Comparison of ENCODE assay signal across 16 cellular contexts in genomic region chr17:65918921-65919546, GRCh38.
DNase-seq lines count a peak whose midpoint lies in the region; ATAC-seq and TF ChIP-seq lines count a peak whose summit lies in the region.
"Had no signal": no experiment of that assay in that cellular context is flagged by ENCODE, and none has a peak within 500 bp of the region (broad histone marks: within the 10 kb centered on the region; RNA-seq: fewer than 3 reads in every experiment).

No MANE protein-coding gene starts in this region.

- H3K4me2 ChIP-seq in mesenchymal stem cell (ENCODE audit: low read length, poor library complexity, severe bottlenecking), result no peak overlapping the region
- no peak overlapping the region for H3K4me2 ChIP-seq in trophoblast cell (ENCODE audit: low read length)

- no peaks in the 10 kb centered on the region for H3K79me2 ChIP-seq in trophoblast cell (ENCODE audit: control insufficient read depth, insufficient read depth, low read length, poor library complexity)

- DNase-seq in A673 (ENCODE audit: low spot score), result peak; percentile 56
- no peak for DNase-seq in LNCaP clone FGC (ENCODE audit: low read depth)
- peak; percentile 11 to 72 for DNase-seq in dermis microvascular lymphatic vessel endothelial cell (ENCODE audit: low read depth in 2 of 2)
- DNase-seq in mesenchymal stem cell, result no peak
- no peak for DNase-seq in trophoblast cell
- DNase-seq in central memory CD4-positive, alpha-beta T cell, result no peak
- no peak for DNase-seq in immature natural killer cell
- DNase-seq: activated CD4-positive, alpha-beta T cell treated with anti-CD3 and anti-CD28 coated beads, Interleukin-2, amount 50 U/mL, for 1 hour; activated effector memory CD4-positive, alpha-beta T cell treated with Interleukin-2 at 50 U/mL for 16 hours; DND-41; kidney glomerular epithelial cell had no signal

- peak overlapping the region; percentile 41 for H3K27ac ChIP-seq in A673 (ENCODE audit: low read depth, low read length, poor library complexity, severe bottlenecking)
- H3K27ac ChIP-seq in mesenchymal stem cell (ENCODE audit: low read length, poor library complexity, severe bottlenecking), result no peak overlapping the region
- no peak overlapping the region for H3K27ac ChIP-seq in trophoblast cell (ENCODE audit: low read depth, low read length)

- H4K91ac ChIP-seq in mesenchymal stem cell (ENCODE audit: low read length) (no peak overlapping the region), trophoblast cell (ENCODE audit: low read depth, low read length) (no peak overlapping the region)

- no peak overlapping the region for H3K4ac ChIP-seq in mesenchymal stem cell (ENCODE audit: low read depth in 1 of 2, low read length in 2 of 2)
- H3K4ac ChIP-seq in trophoblast cell (ENCODE audit: low read depth, low read length), result no peak overlapping the region

- no peak overlapping the region for H2BK12ac ChIP-seq in mesenchymal stem cell (ENCODE audit: low read length in 2 of 2)
- H2BK12ac ChIP-seq in trophoblast cell (ENCODE audit: low read length), result no peak overlapping the region

- H4K8ac ChIP-seq in mesenchymal stem cell (ENCODE audit: low read length) (no peak overlapping the region), trophoblast cell (ENCODE audit: low read depth, low read length) (no peak overlapping the region)

- H3K18ac ChIP-seq in mesenchymal stem cell (ENCODE audit: low read depth in 1 of 2, low read length in 2 of 2) (no peak overlapping the region), trophoblast cell (ENCODE audit: low read length) (no peak overlapping the region)

- peak; percentile 51 for TF ChIP-seq CTCF in A673 (conservative IDR thresholded peaks at IDR 0.05; ENCODE audit: low read depth, low read length)
- 0 out of 2 replicates have a peak, but pooled peaks have one; percentile 5 for TF ChIP-seq CTCF in LNCaP clone FGC (IDR thresholded peaks at IDR 0.05; ENCODE audit: control insufficient read depth, extremely low read depth, insufficient read depth)

- H3K14ac ChIP-seq in mesenchymal stem cell (ENCODE audit: low read length in 2 of 2), result no peak overlapping the region
- no peak overlapping the region for H3K14ac ChIP-seq in trophoblast cell (ENCODE audit: low read length)

- CTCF ChIA-PET in A673 (lab: Charles Lee), result no interaction called here

- H3K9me3 ChIP-seq in A673 (ENCODE audit: low read depth, low read length, poor library complexity, severe bottlenecking) (no peaks in the 10 kb centered on the region), mesenchymal stem cell (ENCODE audit: control insufficient read depth, low read length) (no peaks in the 10 kb centered on the region), trophoblast cell (ENCODE audit: insufficient read depth, low read depth, low read length) (no peaks in the 10 kb centered on the region)
- H3K9me3 ChIP-seq: HAP-1 had no signal

- H3K9ac ChIP-seq in mesenchymal stem cell (ENCODE audit: low read length) (peak overlapping the region; percentile 47), trophoblast cell (ENCODE audit: low read length) (no peak overlapping the region)

- no peaks in the 10 kb centered on the region for H3K9me3 Mint-ChIP-seq in immature natural killer cell
- H3K9me3 Mint-ChIP-seq: neural crest cell had no signal

- H2BK5ac ChIP-seq in mesenchymal stem cell (ENCODE audit: low read depth, low read length, poor library complexity, severe bottlenecking), result no peak overlapping the region
- no peak overlapping the region for H2BK5ac ChIP-seq in trophoblast cell (ENCODE audit: low read depth, low read length, poor library complexity)

- H3K23ac ChIP-seq in mesenchymal stem cell (ENCODE audit: low read length in 2 of 2), result no peak overlapping the region
- no peak overlapping the region for H3K23ac ChIP-seq in trophoblast cell (ENCODE audit: low read length)

- POLR2A ChIA-PET in A673 (lab: Charles Lee; ENCODE audit: low non-redundant PET), result no interaction called here

- no peaks in the 10 kb centered on the region for H3K36me3 ChIP-seq in A673 (ENCODE audit: insufficient read depth, low read length, poor library complexity, severe bottlenecking)
- no peaks in the 10 kb centered on the region for H3K36me3 ChIP-seq in mesenchymal stem cell (ENCODE audit: control insufficient read depth in 1 of 2, insufficient read depth in 2 of 2, low read depth in 1 of 2, low read length in 2 of 2)
- H3K36me3 ChIP-seq in trophoblast cell (ENCODE audit: control insufficient read depth in 1 of 2, insufficient read depth in 2 of 2, low read length in 2 of 2), result no peaks in the 10 kb centered on the region
- H3K36me3 ChIP-seq: HAP-1 had no signal

- no peak overlapping the region for H3K27ac Mint-ChIP-seq in immature natural killer cell

- no peak overlapping the region for H4K12ac ChIP-seq in trophoblast cell (ENCODE audit: low read depth, low read length)

- no TSS peak for BruUV-seq in A673 (replicated peaks; lab: Mats Ljungman, UMichigan)

- peaks cover 0 to 1% (median 0%) of the 10 kb centered on the region in 3 donors for H3K27me3 Mint-ChIP-seq in immature natural killer cell (ENCODE audit: low read depth in 3 of 3)
- H3K27me3 Mint-ChIP-seq: central memory CD8-positive, alpha-beta T cell had no signal

- intact Hi-C loops in A673 (cut with micrococcal nuclease; ENCODE audit: unreplicated experiment), result no loop called here

- peaks cover 15% of the 10 kb centered on the region for H3K4me1 ChIP-seq in A673 (ENCODE audit: insufficient read depth, low read length, poor library complexity, severe bottlenecking)
- H3K4me1 ChIP-seq in mesenchymal stem cell (ENCODE audit: control insufficient read depth, insufficient read depth, low read depth, low read length), result no peaks in the 10 kb centered on the region
- no peaks in the 10 kb centered on the region for H3K4me1 ChIP-seq in trophoblast cell (ENCODE audit: control insufficient read depth in 1 of 2, insufficient read depth in 2 of 2, low read length in 2 of 2)
- H3K4me1 ChIP-seq: HAP-1 had no signal

- H2AK5ac ChIP-seq in mesenchymal stem cell (ENCODE audit: low read length, severe bottlenecking), result no peak overlapping the region
- no peak overlapping the region for H2AK5ac ChIP-seq in trophoblast cell (ENCODE audit: low read length)

- 79% methylated on average over 7 of the region's 8 CpGs for WGBS in mesenchymal stem cell
- WGBS in trophoblast cell (ENCODE audit: extremely low coverage, insufficient coverage, insufficient read length), result no CpG with 5 or more reads among the region's 8 CpGs

- no peak overlapping the region for H3K4me3 Mint-ChIP-seq in immature natural killer cell
- H3K4me3 Mint-ChIP-seq: central memory CD8-positive, alpha-beta T cell; neural crest cell had no signal

- H2AFZ ChIP-seq in mesenchymal stem cell (ENCODE audit: low read depth, low read length) (no peak overlapping the region), trophoblast cell (ENCODE audit: insufficient read depth, low read length, poor library complexity) (no peak overlapping the region)

- H3K27me3 ChIP-seq in A673 (replicated peaks; ENCODE audit: insufficient read depth, low read depth, low read length, poor library complexity), result no peaks in the 10 kb centered on the region
- no peaks in the 10 kb centered on the region for H3K27me3 ChIP-seq in mesenchymal stem cell (ENCODE audit: control insufficient read depth in 1 of 2, insufficient read depth in 1 of 2, low read length in 2 of 2)
- H3K27me3 ChIP-seq in trophoblast cell (ENCODE audit: insufficient read depth, low read length), result no peaks in the 10 kb centered on the region

- H3K36me3 Mint-ChIP-seq in immature natural killer cell, result no peaks in the 10 kb centered on the region

- H3K4me3 ChIP-seq in A673 (ENCODE audit: low read depth, low read length, poor library complexity, severe bottlenecking) (no peak overlapping the region), LNCaP clone FGC (ENCODE audit: low read depth, low read length) (no peak overlapping the region), mesenchymal stem cell (ENCODE audit: insufficient read depth in 1 of 2, low read depth in 1 of 2, low read length in 2 of 2) (no peak overlapping the region), trophoblast cell (ENCODE audit: low read depth, low read length) (no peak overlapping the region)
- H3K4me3 ChIP-seq: HAP-1 had no signal

- no peak overlapping the region for H2BK15ac ChIP-seq in mesenchymal stem cell (ENCODE audit: low read depth, poor library complexity, severe bottlenecking)

- peaks cover 0 to 5% of the 10 kb centered on the region in 2 donors for H3K4me1 Mint-ChIP-seq in immature natural killer cell

- no peak for ATAC-seq in HG03571 (IDR thresholded peaks at IDR 0.05; ENCODE audit: unreplicated experiment)
- ATAC-seq: Panc1 had no signal

- H2BK120ac ChIP-seq in mesenchymal stem cell (ENCODE audit: low read depth, low read length), result no peak overlapping the region
- no peak overlapping the region for H2BK120ac ChIP-seq in trophoblast cell (ENCODE audit: insufficient read depth, low read length, poor library complexity)

- H3K79me1 ChIP-seq in mesenchymal stem cell (replicated peaks; ENCODE audit: low read length, poor library complexity, severe bottlenecking), result peaks cover 2% of the 10 kb centered on the region
- no peaks in the 10 kb centered on the region for H3K79me1 ChIP-seq in trophoblast cell (ENCODE audit: low read length)

Comparison
In these comparisons a context has a peak if more than half of its experiments do, and no peak if none do; other contexts are left out.
1. DNase-seq: peak in A673 (single experiment) and dermis microvascular lymphatic vessel endothelial cell (2 of 2); none in LNCaP clone FGC (single experiment), mesenchymal stem cell (single experiment), trophoblast cell (0 of 2), central memory CD4-positive, alpha-beta T cell (single experiment) and immature natural killer cell (0 of 3).